2 cellular contexts compared by ENCODE assay signal in the genomic region with DNA sequence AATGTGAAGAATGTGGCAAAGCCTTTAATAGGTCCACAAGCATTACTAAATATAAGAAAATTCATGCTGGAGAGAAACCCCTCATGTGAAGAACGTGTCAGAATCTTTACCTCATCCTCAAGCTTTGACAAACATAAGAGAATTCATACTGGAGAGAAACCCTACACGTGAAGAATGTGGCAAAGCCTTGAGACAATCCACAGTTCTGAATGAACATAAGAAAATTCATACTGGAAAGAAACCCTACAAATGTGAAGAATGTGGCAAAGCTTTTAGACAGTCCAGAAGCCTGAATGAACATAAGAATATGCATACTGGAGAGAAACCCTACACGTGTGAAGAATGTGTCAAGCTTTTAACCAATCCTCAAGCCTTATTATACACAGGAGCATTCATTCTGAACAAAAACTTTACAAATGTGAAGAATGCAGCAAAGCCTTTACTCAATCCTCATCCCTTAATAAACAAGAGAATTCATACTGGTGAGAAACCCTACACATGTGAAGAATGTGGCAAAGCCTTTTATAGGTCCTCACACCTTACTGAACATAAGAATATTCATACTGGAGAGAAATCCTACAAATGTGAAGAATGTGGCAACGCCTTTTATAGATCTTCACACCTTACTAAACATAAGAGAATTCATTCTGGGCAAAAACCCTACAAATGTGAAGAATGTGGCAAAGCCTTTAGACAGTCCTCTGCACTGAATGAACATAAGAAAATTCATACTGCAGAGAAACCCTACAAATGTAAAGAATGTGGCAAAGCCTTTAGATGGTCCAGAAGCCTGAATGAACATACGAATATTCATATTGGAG.
A peak's percentile ranks its signal among the peaks of the same experiment; 100 is the strongest.
TF ChIP-seq lines count a peak whose summit lies in the region.

No MANE protein-coding gene starts in this region.

TF ChIP-seq in HEK293, 187 proteins besides CTCF, POLR2A, EP300 and RAD21:
- TF ChIP-seq SETDB1 (IDR thresholded peaks at IDR 0.05; ENCODE audit: insufficient read length, low read length) (peak; percentile 91), INSM2 (tag by site-specific recombination; IDR thresholded peaks at IDR 0.05) (no peak), ZNF16 (tag by site-specific recombination; IDR thresholded peaks at IDR 0.05; ENCODE audit: low read depth) (no peak), PRDM4 (tag by site-specific recombination; IDR thresholded peaks at IDR 0.05) (no peak), ZNF274 (IDR thresholded peaks at IDR 0.05; ENCODE audit: low read length) (peak; percentile 32; the same call in 1 of the 2 replicates), ZNF274 (tag by site-specific recombination; IDR thresholded peaks at IDR 0.05; ENCODE audit: borderline replicate concordance) (peak; percentile 64; the same call in 1 of the 2 replicates), TRIM28 (IDR thresholded peaks at IDR 0.05; ENCODE audit: borderline replicate concordance, low read length) (peak; percentile 41; the same call in 1 of the 2 replicates)

TF ChIP-seq in H1, 55 proteins besides CTCF, POLR2A, EP300 and RAD21:
- TF ChIP-seq YY1 (IDR thresholded peaks at IDR 0.05; ENCODE audit: low read depth, low read length) (no peak), ZNF274 (IDR thresholded peaks at IDR 0.05; ENCODE audit: borderline replicate concordance, extremely low read depth, low read length) (peak; percentile 92), SIRT6 (IDR thresholded peaks at IDR 0.05; ENCODE audit: low read length) (no peak), EGR1 (IDR thresholded peaks at IDR 0.05; ENCODE audit: borderline replicate concordance, low read depth, low read length) (no peak), MAFK (IDR thresholded peaks at IDR 0.05; ENCODE audit: low read depth, low read length) (no peak), TBP (IDR thresholded peaks at IDR 0.05; ENCODE audit: low read depth, low read length) (no peak)
